ENCODE assay signal across 11 cellular contexts in genomic region chr12:6228535-6229223, GRCh38. TPM values are rescaled to one million over a fixed set of nuclear protein-coding genes. Genes with fewer than 3 reads are reported as not detected.
DNase-seq lines count a peak whose midpoint lies in the region; ATAC-seq, FAIRE-seq and TF ChIP-seq lines count a peak whose summit lies in the region.
"Had no signal": no experiment of that assay in that cellular context is flagged by ENCODE, and none has a peak within 500 bp of the region (broad histone marks: within the 10 kb centered on the region; RNA-seq: fewer than 3 reads in every experiment).

No MANE protein-coding gene starts in this region.

- H3K27ac ChIP-seq in BLaER1 (peak overlapping the region; percentile 96), psoas muscle (peak overlapping the region; percentile 84)

- H3K27me3 ChIP-seq in BLaER1 = no peaks in the 10 kb centered on the region
- no peaks in the 10 kb centered on the region for H3K27me3 ChIP-seq in psoas muscle (ENCODE audit: insufficient read depth in 3 of 3, low read length in 2 of 3)

- H4K20me1 ChIP-seq in BLaER1 = peaks cover 28% of the 10 kb centered on the region

- H3K4me1 Mint-ChIP-seq in activated CD8-positive, alpha-beta memory T cell treated with anti-CD3 and anti-CD28 coated beads, Interleukin-2, amount 10 ng/mL, durations not matched to agents 7 days and 5 days = peaks cover 29% of the 10 kb centered on the region

- WGBS in psoas muscle, 3 donors = 22 to 44% (median 30%) methylated on average over 9 of the region's 9 CpGs

- H3K4me1 ChIP-seq in BLaER1 = peaks cover 100% of the 10 kb centered on the region
- peaks cover 94% of the 10 kb centered on the region for H3K4me1 ChIP-seq in psoas muscle

- no peaks in the 10 kb centered on the region for H3K9me3 ChIP-seq in BLaER1
- H3K9me3 ChIP-seq in psoas muscle = no peaks in the 10 kb centered on the region

- CTCF ChIA-PET in activated CD8-positive, alpha-beta memory T cell treated with anti-CD3 and anti-CD28 coated beads, Interleukin-2, amount 10 ng/mL, durations not matched to agents 7 days and 5 days (lab: Charles Lee) = interaction anchor here (1.2 to 3.5 kb wide), 2 partner anchors 15 to 50 kb away, joined by 3 to 17 read pairs; no protein-coding TSS in a partner anchor

- H3K36me3 ChIP-seq in BLaER1 = peaks cover 92% of the 10 kb centered on the region
- no peaks in the 10 kb centered on the region for H3K36me3 ChIP-seq in psoas muscle (ENCODE audit: insufficient read depth in 1 of 2, low read depth in 1 of 2)

- TF ChIP-seq POLR2A in GM12891 (IDR thresholded peaks at IDR 0.05; ENCODE audit: low read depth, low read length) = no peak

- H3K4me3 ChIP-seq in BLaER1 = peak overlapping the region; percentile 57; the same call in 1 of the 2 replicates
- H3K4me3 ChIP-seq in foreskin fibroblast (ENCODE audit: low read depth in 1 of 2, low read length in 2 of 2) = no peak overlapping the region
- no peak overlapping the region for H3K4me3 ChIP-seq in psoas muscle

- no peak overlapping the region for H3K27ac Mint-ChIP-seq in activated CD8-positive, alpha-beta memory T cell treated with anti-CD3 and anti-CD28 coated beads, Interleukin-2, amount 10 ng/mL, durations not matched to agents 7 days and 5 days
- H3K27ac Mint-ChIP-seq: B cell had no signal

- DNase-seq in SW480 (ENCODE audit: low spot score) (peak; percentile 61), foreskin fibroblast (peak; percentile 24 to 50), psoas muscle (peak; percentile 35 to 68), CD1c-positive myeloid dendritic cell (ENCODE audit: extremely low spot score) (no peak), GM12891 (ENCODE audit: insufficient read length, low spot score) (no peak)
- no peak for DNase-seq in activated CD8-positive, alpha-beta memory T cell treated with anti-CD3 and anti-CD28 coated beads, Interleukin-2, amount 10 ng/mL, durations not matched to agents 7 days and 5 days
- DNase-seq: SHP77; stimulated activated CD4-positive, alpha-beta T cell treated with anti-CD3 and anti-CD28 coated beads, Interleukin-4, amount 100 ng/mL, for 24 hours had no signal

- TF ChIP-seq CTCF in foreskin fibroblast (IDR thresholded peaks at IDR 0.05; ENCODE audit: low read depth, low read length) (no peak), psoas muscle (IDR thresholded peaks at IDR 0.05) (no peak)

- ATAC-seq in psoas muscle (no peak), GM18519 (IDR thresholded peaks at IDR 0.05; ENCODE audit: low FRiP score, unreplicated experiment) (no peak)
- ATAC-seq in activated CD8-positive, alpha-beta memory T cell treated with anti-CD3 and anti-CD28 coated beads, Interleukin-2, amount 10 ng/mL, durations not matched to agents 7 days and 5 days = no peak

- H3K27me3 Mint-ChIP-seq in activated CD8-positive, alpha-beta memory T cell treated with anti-CD3 and anti-CD28 coated beads, Interleukin-2, amount 10 ng/mL, durations not matched to agents 7 days and 5 days = peaks cover 4% of the 10 kb centered on the region

- no peaks in the 10 kb centered on the region for H3K36me3 Mint-ChIP-seq in activated CD8-positive, alpha-beta memory T cell treated with anti-CD3 and anti-CD28 coated beads, Interleukin-2, amount 10 ng/mL, durations not matched to agents 7 days and 5 days

- H3K4me3 Mint-ChIP-seq in activated CD8-positive, alpha-beta memory T cell treated with anti-CD3 and anti-CD28 coated beads, Interleukin-2, amount 10 ng/mL, durations not matched to agents 7 days and 5 days = no peak overlapping the region
- H3K4me3 Mint-ChIP-seq: B cell had no signal

- no peak for FAIRE-seq in GM12891 (lab: Jason Lieb, UNC)

- intact Hi-C loops in psoas muscle (cut with DNase I) = loop anchor here in 1 of 2 donors (1.0 to 10.0 kb wide), 2 partner anchors 27 to 1724 kb away; no protein-coding TSS in a partner anchor

- peak overlapping the region; percentile 87 for H3K9ac ChIP-seq in BLaER1

- H3K9me3 Mint-ChIP-seq in activated CD8-positive, alpha-beta memory T cell treated with anti-CD3 and anti-CD28 coated beads, Interleukin-2, amount 10 ng/mL, durations not matched to agents 7 days and 5 days (ENCODE audit: low read depth) = no peaks in the 10 kb centered on the region

- peak overlapping the region; percentile 100 for H3K4me2 ChIP-seq in BLaER1

TF ChIP-seq in GM12891, 5 proteins besides CTCF, POLR2A, EP300 and RAD21:
- TF ChIP-seq POU2F2 (IDR thresholded peaks at IDR 0.05; ENCODE audit: low read depth, low read length) (no peak), TAF1 (IDR thresholded peaks at IDR 0.05; ENCODE audit: low read depth, low read length) (no peak), POLR2AphosphoS5 (IDR thresholded peaks at IDR 0.05; ENCODE audit: low read depth, low read length) (no peak), SPI1 (IDR thresholded peaks at IDR 0.05; ENCODE audit: low read depth, low read length) (no peak), PAX5 (IDR thresholded peaks at IDR 0.05; ENCODE audit: insufficient read depth, low read length, severe bottlenecking) (no peak)

RNA-seq across cellular contexts. Expression of gene CD9, which starts 28.5 kb away (rescaled TPM):
- 10 to 100 TPM; 23.0 to 40.2 (median 30.6) TPM for total RNA-seq in psoas muscle
- polyA plus RNA-seq in psoas muscle = 10 to 100 TPM; 26.1 to 90.9 (median 45.4) TPM
- total RNA-seq in activated CD8-positive, alpha-beta memory T cell treated with anti-CD3 and anti-CD28 coated beads, Interleukin-2, amount 10 ng/mL, durations not matched to agents 7 days and 5 days = 10 to 100 TPM in 1 of 2 experiments, 1 to 10 TPM in 1; 3.8 to 20.4 TPM
- polyA plus RNA-seq in GM12891 (2012; ENCODE audit: low read depth, missing spikeins) = 7.8 TPM

Comparison
In these comparisons a context has a peak if more than half of its experiments do, and no peak if none do; other contexts are left out.
1. DNase-seq: peak in SW480 (single experiment), foreskin fibroblast (2 of 2) and psoas muscle (2 of 2); none in activated CD8-positive, alpha-beta memory T cell treated with anti-CD3 and anti-CD28 coated beads, Interleukin-2, amount 10 ng/mL, durations not matched to agents 7 days and 5 days (single experiment), CD1c-positive myeloid dendritic cell (single experiment) and GM12891 (single experiment).